ENCODE assay signal across 1 cellular context in the genomic region with DNA sequence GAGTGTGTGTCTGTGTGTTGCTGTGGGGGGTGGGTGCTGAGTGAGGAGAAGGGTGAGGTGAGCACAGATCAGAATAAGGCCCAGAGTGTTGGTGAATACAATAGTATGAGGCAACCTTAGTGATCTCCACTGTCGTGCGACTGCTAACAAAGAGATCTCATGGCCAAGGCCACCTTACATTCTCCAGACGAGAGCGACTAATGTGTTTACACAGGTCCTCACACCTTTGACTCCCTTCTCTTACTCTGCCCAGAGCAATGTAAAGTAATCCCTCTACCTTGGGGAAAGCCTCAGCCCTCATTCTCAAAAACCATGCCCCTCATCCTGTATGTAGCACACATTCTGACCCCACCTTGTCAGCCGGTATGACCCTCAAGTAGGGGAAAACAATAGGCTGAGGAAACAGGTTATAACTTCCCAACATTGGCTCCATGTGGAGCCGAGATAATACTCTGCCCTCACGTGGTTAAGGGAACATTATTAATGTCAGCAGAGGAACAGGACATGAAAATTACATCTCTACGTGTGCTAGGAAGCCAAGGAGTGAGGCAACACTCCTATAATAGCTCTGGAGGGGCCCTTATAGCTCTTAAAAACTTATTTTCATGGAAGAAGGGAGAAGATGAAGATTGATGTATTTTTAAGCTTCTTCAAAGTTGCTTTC.
TF ChIP-seq lines count a peak whose summit lies in the region.

No MANE protein-coding gene starts in this region.

TF ChIP-seq in H1, 55 proteins besides CTCF, POLR2A, EP300 and RAD21 (continued from another document):
- no peak for TF ChIP-seq USF2 (IDR thresholded peaks at IDR 0.05; ENCODE audit: low read length)
- TF ChIP-seq TCF12 (IDR thresholded peaks at IDR 0.05; ENCODE audit: low read depth, low read length): no peak
- no peak for TF ChIP-seq SIN3A (conservative IDR thresholded peaks at IDR 0.05 in 1 of 2, IDR thresholded peaks at IDR 0.05 in 1 of 2; ENCODE audit: low read depth in 1 of 2, low read length in 2 of 2)
- TF ChIP-seq POU5F1 (IDR thresholded peaks at IDR 0.05; ENCODE audit: low read depth, low read length): no peak
- TF ChIP-seq RNF2 (IDR thresholded peaks at IDR 0.05; ENCODE audit: borderline replicate concordance, low read depth, low read length, missing control alignments, poor library complexity, severe bottlenecking): no peak
- TF ChIP-seq RFX5 (IDR thresholded peaks at IDR 0.05; ENCODE audit: borderline replicate concordance, low read depth, low read length): no peak
- TF ChIP-seq JUND (IDR thresholded peaks at IDR 0.05; ENCODE audit: low read length): no peak
- no peak for TF ChIP-seq BACH1 (IDR thresholded peaks at IDR 0.05; ENCODE audit: low read length)
- no peak for TF ChIP-seq RBBP5 (IDR thresholded peaks at IDR 0.05; ENCODE audit: borderline replicate concordance, low read depth, low read length)
- no peak for TF ChIP-seq TEAD4 (IDR thresholded peaks at IDR 0.05; ENCODE audit: low read depth, low read length)
